ENCODE assay signal across 21 cellular contexts in genomic region chr6:56424542-56425083, GRCh38.
DNase-seq lines count a peak whose midpoint lies in the region; ATAC-seq and TF ChIP-seq lines count a peak whose summit lies in the region.
"Had no signal": no experiment of that assay in that cellular context is flagged by ENCODE, and none has a peak within 500 bp of the region (broad histone marks: within the 10 kb centered on the region; RNA-seq: fewer than 3 reads in every experiment).

No MANE protein-coding gene starts in this region.

- H3K79me2 ChIP-seq in smooth muscle cell (ENCODE audit: low read depth) = no peaks in the 10 kb centered on the region

- H4K20me1 ChIP-seq in smooth muscle cell (ENCODE audit: low read depth) = no peaks in the 10 kb centered on the region

- intact Hi-C loops in adrenal gland (cut with DNase I) = no loop called here
- intact Hi-C loops in left ventricle myocardium superior (cut with micrococcal nuclease) = no loop called here

- H3K9me3 ChIP-seq in adrenal gland (replicated peaks in 1 of 3) (no peaks in the 10 kb centered on the region), smooth muscle cell (replicated peaks; ENCODE audit: low read depth) (no peaks in the 10 kb centered on the region)

- H3K4me2 ChIP-seq in smooth muscle cell = no peak overlapping the region
- H3K4me2 ChIP-seq: GM23338 had no signal

- H3K27me3 ChIP-seq in adrenal gland (no peaks in the 10 kb centered on the region), smooth muscle cell (ENCODE audit: low read depth) (no peaks in the 10 kb centered on the region)

- TF ChIP-seq CTCF in adrenal gland (IDR thresholded peaks at IDR 0.05) (no peak), smooth muscle cell (IDR thresholded peaks at IDR 0.05; ENCODE audit: borderline replicate concordance, insufficient read depth, poor library complexity, severe bottlenecking) (no peak)

- H3K27ac ChIP-seq in adrenal gland (no peak overlapping the region), smooth muscle cell (ENCODE audit: low read depth) (no peak overlapping the region)
- H3K27ac ChIP-seq: 22Rv1 had no signal

- H3K36me3 ChIP-seq in adrenal gland (replicated peaks in 1 of 2) = no peaks in the 10 kb centered on the region
- no peaks in the 10 kb centered on the region for H3K36me3 ChIP-seq in smooth muscle cell (ENCODE audit: low read depth)

- DNase-seq in DMS79 treated with DMSO at 0.1 percent for 48 hours (lab: John Stamatoyannopoulos, UW) (peak; percentile 45), DMS79 (lab: John Stamatoyannopoulos, UW) (no peak), NCI-H1092 (lab: John Stamatoyannopoulos, UW) (peak; percentile 20), adrenal gland (peak in 4 of 7 donors; percentile 18 to 65 (median 22)), left ventricle myocardium superior (no peak), NOMO-1 treated with DMSO at 0.1 percent for 48 hours (lab: John Stamatoyannopoulos, UW; ENCODE audit: unreplicated experiment) (no peak), COLO668 (lab: John Stamatoyannopoulos, UW; ENCODE audit: unreplicated experiment) (no peak), smooth muscle cell (lab: John Stamatoyannopoulos, UW; ENCODE audit: unreplicated experiment) (no peak)
- DNase-seq: DMS153; H9; Karpas-422; NCI-H1105; NCI-H2029; NCI-H345; NCI-H510A treated with DMSO at 0.1 percent for 48 hours; NCI-H748 treated with DMSO at 0.1 percent for 48 hours; NK-92 treated with Interleukin-12 subunit alpha and Interleukin-12 subunit beta, amount 100 ng/mL, for 24 hours; RPMI8226; SHP77 treated with DMSO at 0.1 percent for 48 hours had no signal

- WGBS in adrenal gland, 4 donors = 46 to 55% (median 52%) methylated on average over 4 of the region's 4 CpGs
- WGBS in smooth muscle cell (ENCODE audit: low lambda C conversion rate) = 89% methylated on average over 4 of the region's 4 CpGs

- H3K9ac ChIP-seq in smooth muscle cell (ENCODE audit: low read depth) = no peak overlapping the region

- H3K4me1 ChIP-seq in adrenal gland (replicated peaks in 1 of 2) (peaks cover 0 to 8% of the 10 kb centered on the region in 2 donors), smooth muscle cell (ENCODE audit: low read depth) (no peaks in the 10 kb centered on the region)

- no peak overlapping the region for H3K4me3 ChIP-seq in adrenal gland
- H3K4me3 ChIP-seq in smooth muscle cell = no peak overlapping the region
- H3K4me3 ChIP-seq: GM23338 had no signal

- H3F3A ChIP-seq in smooth muscle cell (ENCODE audit: low read depth) = no peaks in the 10 kb centered on the region

- peak; percentile 96 for ATAC-seq in left ventricle myocardium superior
- ATAC-seq: GM23338 had no signal

- TF ChIP-seq POLR2A in adrenal gland (IDR thresholded peaks at IDR 0.05) = no peak

- no peak overlapping the region for H2AFZ ChIP-seq in smooth muscle cell (ENCODE audit: low read depth)
- H2AFZ ChIP-seq: GM23338 had no signal

Comparison
In these comparisons a context has a peak if more than half of its experiments do, and no peak if none do; other contexts are left out.
1. DNase-seq: peak in DMS79 treated with DMSO at 0.1 percent for 48 hours (single experiment), NCI-H1092 (single experiment) and adrenal gland (4 of 7); none in DMS79 (single experiment), left ventricle myocardium superior (single experiment), NOMO-1 treated with DMSO at 0.1 percent for 48 hours (single experiment), COLO668 (single experiment) and smooth muscle cell (single experiment).